In genomic region chr1:110879758-110880606, GRCh38 we compare ENCODE assay signal across 8 cellular contexts. TPM values are rescaled to one million over a fixed set of nuclear protein-coding genes. Genes with fewer than 3 reads are reported as not detected.
DNase-seq lines count a peak whose midpoint lies in the region; ATAC-seq and TF ChIP-seq lines count a peak whose summit lies in the region.

No MANE protein-coding gene starts in this region.

- intact Hi-C loops in ascending aorta (cut with DNase I), result no loop called here

- peaks cover 0 to 3% of the 10 kb centered on the region in 2 donors for H3K9me3 ChIP-seq in ascending aorta

- no peaks in the 10 kb centered on the region for H3K36me3 ChIP-seq in ascending aorta

- TF ChIP-seq CTCF in GM13976 (IDR thresholded peaks at IDR 0.05; ENCODE audit: borderline replicate concordance, control extremely low read depth, extremely low read depth, insufficient read depth, missing control alignments) (no peak), ascending aorta (IDR thresholded peaks at IDR 0.05) (no peak)

- peak; percentile 70 for ATAC-seq in HG02571 (IDR thresholded peaks at IDR 0.05; ENCODE audit: unreplicated experiment)
- peak; percentile 76 to 78 for ATAC-seq in activated naive CD4-positive, alpha-beta T cell treated with anti-CD3 and anti-CD28 coated beads, Interleukin-2, amount 50 U/mL, for 72 hours
- no peak for ATAC-seq in GM19467 (IDR thresholded peaks at IDR 0.05; ENCODE audit: unreplicated experiment)

- H3K36me3 Mint-ChIP-seq in activated naive CD4-positive, alpha-beta T cell treated with anti-CD3 and anti-CD28 coated beads, Interleukin-2, amount 50 U/mL, for 72 hours, result peaks cover 21 to 67% of the 10 kb centered on the region in 2 donors

- peak overlapping the region; percentile 98 to 100 for H3K27ac Mint-ChIP-seq in activated naive CD4-positive, alpha-beta T cell treated with anti-CD3 and anti-CD28 coated beads, Interleukin-2, amount 50 U/mL, for 72 hours

- no peak overlapping the region for H3K27ac ChIP-seq in ascending aorta

- H3K27me3 ChIP-seq in ascending aorta, result no peaks in the 10 kb centered on the region

- DNase-seq in GM13976 (ENCODE audit: low spot score), result peak; percentile 29
- peak; percentile 96 for DNase-seq in OCI-M1 (lab: John Stamatoyannopoulos, UW)
- peak; percentile 70 to 79 for DNase-seq in activated naive CD4-positive, alpha-beta T cell treated with anti-CD3 and anti-CD28 coated beads, Interleukin-2, amount 50 U/mL, for 72 hours (ENCODE audit: low spot score in 2 of 2)
- peak; percentile 34 to 66 (median 48) for DNase-seq in stimulated activated CD4-positive, alpha-beta T cell treated with anti-CD3 and anti-CD28 coated beads, TNF-alpha, amount 100 ng/mL, for 24 hours (ENCODE audit: low read depth in 3 of 3)
- DNase-seq in ascending aorta (ENCODE audit: low spot score in 2 of 2), result no peak
- no peak for DNase-seq in putamen (ENCODE audit: low spot score)

- H3K9me3 Mint-ChIP-seq in activated naive CD4-positive, alpha-beta T cell treated with anti-CD3 and anti-CD28 coated beads, Interleukin-2, amount 50 U/mL, for 72 hours, result no peaks in the 10 kb centered on the region

- H3K4me1 ChIP-seq in ascending aorta, result no peaks in the 10 kb centered on the region

- in situ Hi-C loops in GM13976 (cut with MboI; ENCODE audit: low sequenced_read_pairs, unreplicated experiment), result loop anchor here (10.0 kb wide), 2 partner anchors 265 to 345 kb away; partner anchors contain the start of genes CEPT1, CHI3L2 and DRAM2

- no peak overlapping the region for H3K4me3 ChIP-seq in ascending aorta

RNA-seq across cellular contexts. Expression of gene CD53, which starts 7.0 kb away (rescaled TPM):
- total RNA-seq in activated naive CD4-positive, alpha-beta T cell treated with anti-CD3 and anti-CD28 coated beads, Interleukin-2, amount 50 U/mL, for 72 hours, result 100 to 1,000 TPM; 277 to 329 TPM
- 18.7 TPM for total RNA-seq in ascending aorta

Comparison
In these comparisons a context has a peak if more than half of its experiments do, and no peak if none do; other contexts are left out.
1. DNase-seq: peak in GM13976 (single experiment), OCI-M1 (single experiment), activated naive CD4-positive, alpha-beta T cell treated with anti-CD3 and anti-CD28 coated beads, Interleukin-2, amount 50 U/mL, for 72 hours (2 of 2) and stimulated activated CD4-positive, alpha-beta T cell treated with anti-CD3 and anti-CD28 coated beads, TNF-alpha, amount 100 ng/mL, for 24 hours (3 of 3); none in ascending aorta (0 of 2) and putamen (single experiment).
2. RNA of gene CD53, which starts 7.0 kb away (total RNA-seq): 277 to 329 TPM in activated naive CD4-positive, alpha-beta T cell treated with anti-CD3 and anti-CD28 coated beads, Interleukin-2, amount 50 U/mL, for 72 hours; 18.7 TPM in ascending aorta (single experiment); every median in the first group is over 10 times any median in the second.